In the genomic region with DNA sequence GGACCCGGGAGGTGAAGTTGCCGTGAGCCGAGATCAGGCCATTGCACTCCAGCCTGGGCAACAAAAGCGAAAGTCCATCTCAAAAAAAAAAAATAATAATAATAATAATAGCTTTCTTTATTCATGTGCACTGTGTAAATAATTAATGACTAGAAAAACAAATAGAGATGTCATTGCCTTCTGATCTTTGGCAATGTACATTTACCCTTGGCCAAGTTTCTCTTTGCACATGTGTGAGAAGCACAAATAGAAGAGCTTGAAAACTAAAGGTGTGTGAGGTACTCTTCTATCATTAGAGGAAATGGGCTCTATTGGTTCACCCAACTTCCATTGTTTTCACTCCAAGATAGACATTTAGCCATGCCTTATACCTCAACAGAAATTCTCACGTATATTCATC, we compare ENCODE assay signal across 32 cellular contexts.
"Had no signal": no experiment of that assay in that cellular context is flagged by ENCODE, and none has a peak within 500 bp of the region (broad histone marks: within the 10 kb centered on the region; RNA-seq: fewer than 3 reads in every experiment).

No MANE protein-coding gene starts in this region.

- H3K4me3 ChIP-seq: MG63, Peyer's patch, SJSA1 had no signal

- H3K27ac ChIP-seq: Peyer's patch, SJSA1 had no signal

- H3K27me3 ChIP-seq: MG63, Peyer's patch, SJSA1 had no signal

- ATAC-seq: PC-3 had no signal

- DNase-seq: Karpas-422, MG63, NCI-H1048, NCI-H1092 treated with DMSO at 0.1 percent for 48 hours, NCI-H1105 treated with DMSO at 0.1 percent for 48 hours, NCI-H1417, NCI-H1436, NCI-H146, NCI-H1694, NCI-H187, NCI-H1930, NCI-H2029 treated with DMSO at 0.1 percent for 48 hours, NCI-H2081 treated with DMSO at 0.1 percent for 48 hours, NCI-H2107, NCI-H2171, NCI-H2227 treated with DMSO at 0.1 percent for 48 hours, NCI-H345, NCI-H446, NCI-H510A treated with DMSO at 0.1 percent for 48 hours, NCI-H524 treated with DMSO at 0.1 percent for 48 hours, NCI-H526 treated with DMSO at 0.1 percent for 48 hours, NCI-H774, OCI-M1, PC-3, Peyer's patch, Right ventricle myocardium superior, RPMI8226, SHP77 treated with DMSO at 0.1 percent for 48 hours, SK-N-SH, SW 1271, T-helper 1 cell had no signal

- H3K4me1 ChIP-seq: Peyer's patch had no signal

- H3K9me3 ChIP-seq: MG63, Peyer's patch, SJSA1, SK-N-SH had no signal

- H3K9ac ChIP-seq: SK-N-SH had no signal

- H3K36me3 ChIP-seq: MG63, Peyer's patch, SJSA1 had no signal
